In genomic region chr3:187012609-187013051, GRCh38 we compare ENCODE assay signal across 9 cellular contexts.
DNase-seq lines count a peak whose midpoint lies in the region; ATAC-seq and TF ChIP-seq lines count a peak whose summit lies in the region.
"Had no signal": no experiment of that assay in that cellular context is flagged by ENCODE, and none has a peak within 500 bp of the region (broad histone marks: within the 10 kb centered on the region; RNA-seq: fewer than 3 reads in every experiment).

No MANE protein-coding gene starts in this region.

- DNase-seq in NOMO-1 (lab: John Stamatoyannopoulos, UW; ENCODE audit: unreplicated experiment in 2 of 2) (peak; percentile 66 to 70), NOMO-1 treated with dmso at 0.1 percent for 144 hours (lab: John Stamatoyannopoulos, UW; ENCODE audit: unreplicated experiment) (no peak), lower lobe of right lung (no peak), tibial artery (peak; percentile 46 to 73), NCI-H128 (lab: John Stamatoyannopoulos, UW; ENCODE audit: unreplicated experiment) (no peak), NCI-H146 treated with DMSO at 0.1 percent for 48 hours (lab: John Stamatoyannopoulos, UW; ENCODE audit: unreplicated experiment) (no peak)
- peak; percentile 10 to 51 (median 22) for DNase-seq in activated naive CD4-positive, alpha-beta T cell (lab: John Stamatoyannopoulos, UW)

- ATAC-seq in lower lobe of right lung, result peak; percentile 21 to 43
- no peak for ATAC-seq in HG03135 (IDR thresholded peaks at IDR 0.05; ENCODE audit: unreplicated experiment)
- ATAC-seq: A549 had no signal

- H3K9me3 ChIP-seq in lower lobe of right lung, result peaks cover 5% of the 10 kb centered on the region
- no peaks in the 10 kb centered on the region for H3K9me3 ChIP-seq in tibial artery
- H3K9me3 ChIP-seq: A549 had no signal

- no peaks in the 10 kb centered on the region for H3K36me3 ChIP-seq in lower lobe of right lung
- H3K36me3 ChIP-seq in tibial artery, result no peaks in the 10 kb centered on the region

- H3K4me1 ChIP-seq in lower lobe of right lung, result peaks cover 57% of the 10 kb centered on the region
- peaks cover 0 to 61% (median 22%) of the 10 kb centered on the region in 4 donors for H3K4me1 ChIP-seq in tibial artery
- H3K4me1 ChIP-seq: A549 had no signal

- TF ChIP-seq CTCF in lower lobe of right lung (IDR thresholded peaks at IDR 0.05) (no peak), tibial artery (IDR thresholded peaks at IDR 0.05) (no peak)

- peak overlapping the region; percentile 49 for H3K27ac ChIP-seq in lower lobe of right lung
- H3K27ac ChIP-seq in tibial artery, result peak overlapping the region; percentile 52 to 68
- H3K27ac ChIP-seq: A549 had no signal

- H3K27me3 ChIP-seq in lower lobe of right lung (ENCODE audit: low read depth), result no peaks in the 10 kb centered on the region
- no peaks in the 10 kb centered on the region for H3K27me3 ChIP-seq in tibial artery

- H3K4me3 ChIP-seq in lower lobe of right lung, result peak overlapping the region; percentile 11
- no peak overlapping the region for H3K4me3 ChIP-seq in tibial artery
- H3K4me3 ChIP-seq: A549 had no signal

- intact Hi-C loops in lower lobe of right lung (cut with DNase I) (no loop called here), tibial artery (cut with DNase I; ENCODE audit: low total_unique reads) (no loop called here)

Comparison
In these comparisons a context has a peak if more than half of its experiments do, and no peak if none do; other contexts are left out.
1. DNase-seq: peak in NOMO-1 (2 of 2), activated naive CD4-positive, alpha-beta T cell (4 of 4) and tibial artery (2 of 2); none in NOMO-1 treated with dmso at 0.1 percent for 144 hours (single experiment), lower lobe of right lung (single experiment), NCI-H128 (single experiment) and NCI-H146 treated with DMSO at 0.1 percent for 48 hours (single experiment).